ENCODE assay signal across 1 cellular context in the genomic region with DNA sequence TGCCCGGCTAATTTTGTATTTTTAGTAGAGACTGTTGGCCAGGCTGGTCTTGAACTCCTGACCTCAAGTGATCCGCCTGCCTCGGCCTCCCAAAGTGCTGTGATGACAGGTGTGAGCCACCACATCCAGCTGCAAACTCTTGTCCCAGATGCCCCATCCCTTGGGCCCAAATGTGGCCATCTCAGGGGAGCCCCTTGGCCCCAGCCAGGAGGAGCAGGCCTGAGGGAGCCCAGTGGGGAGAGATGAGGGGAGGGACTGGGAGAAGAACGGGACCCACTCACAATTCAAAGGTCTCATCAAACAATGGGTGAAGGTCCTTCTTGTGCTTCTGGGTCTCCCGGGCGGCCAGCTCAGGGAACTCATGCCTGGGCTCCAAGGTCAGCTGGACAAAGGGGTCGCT.
TF ChIP-seq lines count a peak whose summit lies in the region.

No MANE protein-coding gene starts in this region.

TF ChIP-seq in H1, 55 proteins besides CTCF, POLR2A, EP300 and RAD21:
- TF ChIP-seq ASH2L (IDR thresholded peaks at IDR 0.05; ENCODE audit: low read length) (no peak), RBBP5 (IDR thresholded peaks at IDR 0.05; ENCODE audit: borderline replicate concordance, low read depth, low read length) (no peak), SAP30 (IDR thresholded peaks at IDR 0.05; ENCODE audit: insufficient read depth, insufficient replicate concordance, low read length) (no peak), SP4 (IDR thresholded peaks at IDR 0.05; ENCODE audit: low read length) (no peak), SP1 (IDR thresholded peaks at IDR 0.05; ENCODE audit: low read depth, low read length) (no peak), SP2 (IDR thresholded peaks at IDR 0.05; ENCODE audit: low read length) (no peak), NRF1 (IDR thresholded peaks at IDR 0.05; ENCODE audit: low read depth, low read length) (no peak), SIRT6 (IDR thresholded peaks at IDR 0.05; ENCODE audit: low read length) (no peak), HDAC6 (IDR thresholded peaks at IDR 0.05; ENCODE audit: low read depth, low read length) (no peak), SRF (IDR thresholded peaks at IDR 0.05; ENCODE audit: low read depth, low read length) (no peak), RNF2 (IDR thresholded peaks at IDR 0.05; ENCODE audit: borderline replicate concordance, low read depth, low read length, missing control alignments, poor library complexity, severe bottlenecking) (no peak), BRCA1 (IDR thresholded peaks at IDR 0.05; ENCODE audit: low read depth, low read length) (no peak), RFX5 (IDR thresholded peaks at IDR 0.05; ENCODE audit: borderline replicate concordance, low read depth, low read length) (no peak), ZNF274 (IDR thresholded peaks at IDR 0.05; ENCODE audit: borderline replicate concordance, extremely low read depth, low read length) (no peak), POU5F1 (IDR thresholded peaks at IDR 0.05; ENCODE audit: low read depth, low read length) (no peak)
- TF ChIP-seq, protein P1, sequence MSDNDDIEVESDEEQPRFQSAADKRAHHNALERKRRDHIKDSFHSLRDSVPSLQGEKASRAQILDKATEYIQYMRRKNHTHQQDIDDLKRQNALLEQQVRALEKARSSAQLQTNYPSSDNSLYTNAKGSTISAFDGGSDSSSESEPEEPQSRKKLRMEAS (IDR thresholded peaks at IDR 0.05), result no peak
- TF ChIP-seq, protein P2, sequence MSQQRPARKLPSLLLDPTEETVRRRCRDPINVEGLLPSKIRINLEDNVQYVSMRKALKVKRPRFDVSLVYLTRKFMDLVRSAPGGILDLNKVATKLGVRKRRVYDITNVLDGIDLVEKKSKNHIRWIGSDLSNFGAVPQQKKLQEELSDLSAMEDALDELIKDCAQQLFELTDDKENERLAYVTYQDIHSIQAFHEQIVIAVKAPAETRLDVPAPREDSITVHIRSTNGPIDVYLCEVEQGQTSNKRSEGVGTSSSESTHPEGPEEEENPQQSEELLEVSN (IDR thresholded peaks at IDR 0.05), result no peak
TF ChIP-seq in H1: peak in this region for 0.
